Comparison of ENCODE assay signal across 8 cellular contexts in the genomic region with DNA sequence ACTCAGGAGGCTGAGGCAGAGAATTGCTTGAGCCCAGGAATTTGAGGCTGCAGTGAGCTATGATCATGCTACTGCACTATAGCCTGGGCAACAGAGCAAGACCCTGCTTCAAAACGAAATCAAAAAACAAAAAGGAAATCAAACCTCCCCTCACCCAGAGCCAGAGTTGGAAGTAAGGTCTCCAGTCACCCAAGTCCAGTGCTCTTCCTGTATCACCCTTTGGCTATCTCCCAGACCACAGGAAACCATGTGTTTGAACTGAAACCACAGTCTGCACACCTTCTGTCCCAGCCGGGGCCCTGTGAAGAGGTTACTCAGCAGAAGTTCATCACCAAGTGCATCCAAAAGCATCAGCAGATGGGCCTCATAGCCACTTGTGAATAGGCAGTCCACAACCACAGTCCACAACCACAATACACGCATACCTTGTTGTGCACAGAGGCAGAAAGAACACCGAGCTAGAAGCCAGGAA. TPM values are rescaled to one million over a fixed set of nuclear protein-coding genes. Genes with fewer than 3 reads are reported as not detected.
DNase-seq lines count a peak whose midpoint lies in the region; ATAC-seq and TF ChIP-seq lines count a peak whose summit lies in the region.

No MANE protein-coding gene starts in this region.

- DNase-seq in GM10266 (ENCODE audit: extremely low spot score) (peak; percentile 66), NB4 (ENCODE audit: low read depth) (peak; percentile 37), ascending aorta (ENCODE audit: low spot score in 2 of 2) (peak in 1 of 2 donors; percentile 81), HEK293T (ENCODE audit: extremely low spot score) (no peak), AG08395 (ENCODE audit: low spot score) (no peak)

- H3K36me3 ChIP-seq in ascending aorta: peaks cover 26 to 27% of the 10 kb centered on the region in 2 donors
- H3K36me3 ChIP-seq in mucosa of rectum (ENCODE audit: control insufficient read depth in 2 of 2, insufficient read depth in 2 of 2, low read length in 2 of 2): peaks cover 9 to 20% of the 10 kb centered on the region in 2 donors

- POLR2A ChIA-PET in HEK293T (lab: Yijun Ruan, JAX): no interaction called here

- H3K27me3 ChIP-seq in ascending aorta (no peaks in the 10 kb centered on the region), mucosa of rectum (ENCODE audit: control insufficient read depth in 2 of 2, insufficient read depth in 2 of 2, low read length in 2 of 2) (no peaks in the 10 kb centered on the region)

- H3K9ac ChIP-seq in mucosa of rectum (ENCODE audit: low read depth in 1 of 2, low read length in 2 of 2): peak overlapping the region in 1 of 2 donors; percentile 31

- H3K4me1 ChIP-seq in ascending aorta (peaks cover 40 to 58% of the 10 kb centered on the region in 2 donors), mucosa of rectum (ENCODE audit: control insufficient read depth in 2 of 2, insufficient read depth in 2 of 2, low read length in 2 of 2) (peaks cover 39 to 52% of the 10 kb centered on the region in 2 donors)

- H3K4me3 ChIP-seq in NB4 (ENCODE audit: low read depth, low read length) (peak overlapping the region; percentile 13), ascending aorta (peak overlapping the region; percentile 48 to 92), mucosa of rectum (ENCODE audit: low read length in 2 of 2) (peak overlapping the region in 1 of 2 donors; percentile 49)

- CTCF ChIA-PET in HEK293T (lab: Yijun Ruan, JAX): no interaction called here

- no peak for ATAC-seq in esophagus mucosa
- ATAC-seq in HG02763 (IDR thresholded peaks at IDR 0.05; ENCODE audit: unreplicated experiment): no peak

- TF ChIP-seq POLR2A in NB4 (IDR thresholded peaks at IDR 0.05; ENCODE audit: extremely low read depth, insufficient read length): no peak

- H3K9me3 ChIP-seq in ascending aorta (no peaks in the 10 kb centered on the region), mucosa of rectum (ENCODE audit: control insufficient read depth in 2 of 2, low read length in 2 of 2) (no peaks in the 10 kb centered on the region)

- TF ChIP-seq CTCF in GM10266 (IDR thresholded peaks at IDR 0.05; ENCODE audit: control insufficient read depth, insufficient read depth, low read depth, missing control alignments): no peak
- no peak for TF ChIP-seq CTCF in NB4 (IDR thresholded peaks at IDR 0.05; ENCODE audit: low read depth, low read length)
- no peak for TF ChIP-seq CTCF in ascending aorta (IDR thresholded peaks at IDR 0.05)

- intact Hi-C loops in ascending aorta (cut with DNase I): loop anchor here (10.0 kb wide), 1 partner anchor 228 kb away; no protein-coding TSS in a partner anchor

- H3K27ac ChIP-seq in ascending aorta (peak overlapping the region; percentile 58 to 99), mucosa of rectum (ENCODE audit: low read depth in 2 of 2, low read length in 2 of 2) (peak overlapping the region; percentile 46 to 48)

TF ChIP-seq in HEK293T, 16 proteins besides CTCF, POLR2A, EP300 and RAD21:
- TF ChIP-seq, protein P1, sequence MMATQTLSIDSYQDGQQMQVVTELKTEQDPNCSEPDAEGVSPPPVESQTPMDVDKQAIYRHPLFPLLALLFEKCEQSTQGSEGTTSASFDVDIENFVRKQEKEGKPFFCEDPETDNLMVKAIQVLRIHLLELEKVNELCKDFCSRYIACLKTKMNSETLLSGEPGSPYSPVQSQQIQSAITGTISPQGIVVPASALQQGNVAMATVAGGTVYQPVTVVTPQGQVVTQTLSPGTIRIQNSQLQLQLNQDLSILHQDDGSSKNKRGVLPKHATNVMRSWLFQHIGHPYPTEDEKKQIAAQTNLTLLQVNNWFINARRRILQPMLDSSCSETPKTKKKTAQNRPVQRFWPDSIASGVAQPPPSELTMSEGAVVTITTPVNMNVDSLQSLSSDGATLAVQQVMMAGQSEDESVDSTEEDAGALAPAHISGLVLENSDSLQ (IDR thresholded peaks at IDR 0.05): no peak
- TF ChIP-seq SP1 (IDR thresholded peaks at IDR 0.05): no peak
- no peak for TF ChIP-seq ZNF384 (IDR thresholded peaks at IDR 0.05)
- no peak for TF ChIP-seq L3MBTL2 (conservative IDR thresholded peaks at IDR 0.05)
- no peak for TF ChIP-seq ARNT (IDR thresholded peaks at IDR 0.05)
- no peak for TF ChIP-seq NFRKB (IDR thresholded peaks at IDR 0.05)
- TF ChIP-seq LEF1 (IDR thresholded peaks at IDR 0.05; ENCODE audit: borderline replicate concordance): no peak
- no peak for TF ChIP-seq ELF4 (IDR thresholded peaks at IDR 0.05)
- no peak for TF ChIP-seq TARDBP (IDR thresholded peaks at IDR 0.05)
- no peak for TF ChIP-seq BHLHE40 (IDR thresholded peaks at IDR 0.05; ENCODE audit: borderline replicate concordance)
- TF ChIP-seq FOXA1 (IDR thresholded peaks at IDR 0.05): no peak
- TF ChIP-seq HDGF (IDR thresholded peaks at IDR 0.05; ENCODE audit: borderline replicate concordance): no peak
- no peak for TF ChIP-seq SUZ12 (IDR thresholded peaks at IDR 0.05)
- no peak for TF ChIP-seq FOXM1 (IDR thresholded peaks at IDR 0.05; ENCODE audit: borderline replicate concordance)
- TF ChIP-seq FOXK2 (IDR thresholded peaks at IDR 0.05): no peak
- no peak for TF ChIP-seq CTBP1 (IDR thresholded peaks at IDR 0.05; ENCODE audit: borderline replicate concordance)

RNA-seq across cellular contexts. Expression of a gene that starts 4.6 kb away (rescaled TPM):
- total RNA-seq in ascending aorta: 1,114 TPM
- total RNA-seq in esophagus mucosa: 487 TPM

Comparison
In these comparisons a context has a peak if more than half of its experiments do, and no peak if none do; other contexts are left out.
1. DNase-seq: peak in GM10266 (single experiment) and NB4 (single experiment); none in HEK293T (single experiment) and AG08395 (single experiment).